In the genomic region with DNA sequence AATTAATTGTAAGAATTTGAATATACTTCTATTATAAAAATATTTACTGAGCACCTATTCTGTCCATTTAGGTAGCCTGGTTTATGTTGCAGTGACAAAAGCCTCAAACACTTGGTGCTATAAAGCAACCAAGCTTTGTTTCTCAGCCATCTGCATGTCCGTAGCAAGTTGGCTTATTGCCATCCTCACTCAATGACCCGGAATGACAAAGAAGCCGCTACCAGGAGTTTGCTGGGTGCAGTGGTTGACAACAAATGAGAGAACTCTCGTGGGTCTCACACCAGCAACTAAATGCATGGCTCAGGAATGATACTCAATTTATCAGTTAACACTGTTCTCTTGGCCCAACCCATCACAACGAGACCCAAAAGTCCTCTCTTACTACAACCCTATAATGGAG, we compare ENCODE assay signal across 26 cellular contexts.
DNase-seq lines count a peak whose midpoint lies in the region; ATAC-seq, FAIRE-seq and TF ChIP-seq lines count a peak whose summit lies in the region.
"Had no signal": no experiment of that assay in that cellular context is flagged by ENCODE, and none has a peak within 500 bp of the region (broad histone marks: within the 10 kb centered on the region; RNA-seq: fewer than 3 reads in every experiment).

No MANE protein-coding gene starts in this region.

- TF ChIP-seq CTCF in nephron progenitor cell (IDR thresholded peaks at IDR 0.05) (no peak), upper lobe of right lung (IDR thresholded peaks at IDR 0.05) (no peak)

- no peak overlapping the region for H3K4me3 ChIP-seq in upper lobe of right lung
- H3K4me3 ChIP-seq: BLaER1 treated with 17β-estradiol and CSF1 and Interleukin-3, amounts not matched to agents 10 nM and 100 nM; MG63; PC-9 had no signal

- intact Hi-C loops in activated CD4-positive, alpha-beta memory T cell treated with anti-CD3 and anti-CD28 coated beads for 36 hours (cut with micrococcal nuclease), result no loop called here
- intact Hi-C loops in upper lobe of right lung (cut with DNase I), result no loop called here

- no peaks in the 10 kb centered on the region for H3K36me3 ChIP-seq in upper lobe of right lung
- H3K36me3 ChIP-seq: BLaER1 treated with 17β-estradiol and CSF1 and Interleukin-3, amounts not matched to agents 10 nM and 100 nM; MG63 had no signal

- H3K27ac Mint-ChIP-seq in nephron progenitor cell, result peak overlapping the region; percentile 5
- no peak overlapping the region for H3K27ac Mint-ChIP-seq in activated CD4-positive, alpha-beta memory T cell treated with anti-CD3 and anti-CD28 coated beads for 36 hours
- H3K27ac Mint-ChIP-seq: CD4-positive, alpha-beta memory T cell; H9; HFFc6; T-helper 17 cell had no signal

- peaks cover 58% of the 10 kb centered on the region for H3K4me1 Mint-ChIP-seq in nephron progenitor cell
- no peaks in the 10 kb centered on the region for H3K4me1 Mint-ChIP-seq in activated CD4-positive, alpha-beta memory T cell treated with anti-CD3 and anti-CD28 coated beads for 36 hours (ENCODE audit: low read depth)
- H3K4me1 Mint-ChIP-seq: CD4-positive, alpha-beta memory T cell; T-helper 17 cell had no signal

- H3K36me3 Mint-ChIP-seq in nephron progenitor cell (ENCODE audit: low read depth), result peaks cover 18% of the 10 kb centered on the region
- no peaks in the 10 kb centered on the region for H3K36me3 Mint-ChIP-seq in activated CD4-positive, alpha-beta memory T cell treated with anti-CD3 and anti-CD28 coated beads for 36 hours
- H3K36me3 Mint-ChIP-seq: CD4-positive, alpha-beta memory T cell had no signal

- CTCF ChIA-PET in activated CD4-positive, alpha-beta memory T cell treated with anti-CD3 and anti-CD28 coated beads for 36 hours (lab: Charles Lee), result no interaction called here

- no peak for FAIRE-seq in H54 (lab: Jason Lieb, UNC)
- FAIRE-seq: GM18507, GM19239 had no signal

- H3K9me3 ChIP-seq in upper lobe of right lung, result no peaks in the 10 kb centered on the region
- H3K9me3 ChIP-seq: Caco-2, MG63 had no signal

- POLR2A ChIA-PET in activated CD4-positive, alpha-beta memory T cell treated with anti-CD3 and anti-CD28 coated beads for 36 hours (lab: Charles Lee), result no interaction called here

- DNase-seq in DMS 273 (lab: John Stamatoyannopoulos, UW; ENCODE audit: unreplicated experiment) (peak; percentile 38), DMS 273 treated with DMSO at 0.1 percent for 48 hours (lab: John Stamatoyannopoulos, UW) (no peak), Ammon's horn (ENCODE audit: low spot score) (peak; percentile 21), NCI-H345 treated with DMSO at 0.1 percent for 48 hours (lab: John Stamatoyannopoulos, UW; ENCODE audit: unreplicated experiment) (peak; percentile 20), nephron progenitor cell (no peak), upper lobe of right lung (no peak), H54 (ENCODE audit: insufficient read length, low spot score) (no peak)
- no peak for DNase-seq in activated CD4-positive, alpha-beta memory T cell treated with anti-CD3 and anti-CD28 coated beads for 36 hours
- DNase-seq: ACHN; Caco-2; CD4-positive, alpha-beta memory T cell; DMS153; GDM1; H9; HFFc6; MG63; NCI-H1436; NCI-H2029; PC-9; RPMI8226; SW 1271; T-helper 17 cell had no signal

- no peak overlapping the region for H3K27ac ChIP-seq in upper lobe of right lung
- H3K27ac ChIP-seq: 22Rv1; BLaER1 treated with 17β-estradiol and CSF1 and Interleukin-3, amounts not matched to agents 10 nM and 100 nM; PC-9 had no signal

- H3K9me3 Mint-ChIP-seq in nephron progenitor cell, result peaks cover 17% of the 10 kb centered on the region
- no peaks in the 10 kb centered on the region for H3K9me3 Mint-ChIP-seq in activated CD4-positive, alpha-beta memory T cell treated with anti-CD3 and anti-CD28 coated beads for 36 hours
- H3K9me3 Mint-ChIP-seq: H9 had no signal

- ATAC-seq in upper lobe of right lung, result no peak
- ATAC-seq: T-helper 17 cell had no signal

- H3K4me1 ChIP-seq in upper lobe of right lung, result no peaks in the 10 kb centered on the region
- H3K4me1 ChIP-seq: Caco-2 had no signal

- H3K4me3 Mint-ChIP-seq in nephron progenitor cell, result no peak overlapping the region
- H3K4me3 Mint-ChIP-seq in activated CD4-positive, alpha-beta memory T cell treated with anti-CD3 and anti-CD28 coated beads for 36 hours, result no peak overlapping the region
- H3K4me3 Mint-ChIP-seq: CD4-positive, alpha-beta memory T cell; H9; HFFc6; T-helper 17 cell had no signal

- H3K27me3 ChIP-seq in upper lobe of right lung, result no peaks in the 10 kb centered on the region
- H3K27me3 ChIP-seq: BLaER1 treated with 17β-estradiol and CSF1 and Interleukin-3, amounts not matched to agents 10 nM and 100 nM; MG63 had no signal

- no peak for TF ChIP-seq POLR2A in H54 (IDR thresholded peaks at IDR 0.05; ENCODE audit: low read depth, low read length)

- peaks cover 8% of the 10 kb centered on the region for H3K27me3 Mint-ChIP-seq in nephron progenitor cell (ENCODE audit: low read depth, poor library complexity)
- no peaks in the 10 kb centered on the region for H3K27me3 Mint-ChIP-seq in activated CD4-positive, alpha-beta memory T cell treated with anti-CD3 and anti-CD28 coated beads for 36 hours
- H3K27me3 Mint-ChIP-seq: CD4-positive, alpha-beta memory T cell; T-helper 17 cell had no signal

Comparison
In these comparisons a context has a peak if more than half of its experiments do, and no peak if none do; other contexts are left out.
1. DNase-seq: peak in DMS 273 (single experiment), Ammon's horn (single experiment) and NCI-H345 treated with DMSO at 0.1 percent for 48 hours (single experiment); none in DMS 273 treated with DMSO at 0.1 percent for 48 hours (single experiment), nephron progenitor cell (single experiment), activated CD4-positive, alpha-beta memory T cell treated with anti-CD3 and anti-CD28 coated beads for 36 hours (single experiment), upper lobe of right lung (single experiment) and H54 (single experiment).